Comparison of ENCODE assay signal across 26 cellular contexts in genomic region chr16:80265624-80266306, GRCh38.
DNase-seq lines count a peak whose midpoint lies in the region; ATAC-seq and TF ChIP-seq lines count a peak whose summit lies in the region.
"Had no signal": no experiment of that assay in that cellular context is flagged by ENCODE, and none has a peak within 500 bp of the region (broad histone marks: within the 10 kb centered on the region; RNA-seq: fewer than 3 reads in every experiment).

No MANE protein-coding gene starts in this region.

- H3K27ac Mint-ChIP-seq in activated T-cell treated with anti-CD3 and anti-CD28 coated beads, Interleukin-2, amount 50 U/mL, for 72 hours = no peak overlapping the region
- H3K27ac Mint-ChIP-seq: activated B cell treated with CpG ODN at 0.5 μM for 24 hours; activated CD4-positive, alpha-beta memory T cell treated with anti-CD3 and anti-CD28 coated beads for 36 hours; B cell; endodermal cell; H9; stimulated activated memory B cell treated with anti-CD40 and anti-IgM and Interleukin-4, amounts not matched to agents 10 μg/mL and 1 μg/mL and 100 μg/mL, for 72 hours had no signal

- H3K27me3 ChIP-seq in esophagus muscularis mucosa = no peaks in the 10 kb centered on the region
- H3K27me3 ChIP-seq: vagina had no signal

- 73% methylated on average over 2 of the region's 2 CpGs for WGBS in esophagus muscularis mucosa

- H3K9me3 Mint-ChIP-seq in activated T-cell treated with anti-CD3 and anti-CD28 coated beads, Interleukin-2, amount 50 U/mL, for 72 hours = no peaks in the 10 kb centered on the region
- H3K9me3 Mint-ChIP-seq: activated B cell treated with CpG ODN at 0.5 μM for 24 hours; activated CD4-positive, alpha-beta memory T cell treated with anti-CD3 and anti-CD28 coated beads for 36 hours; endodermal cell; H9; stimulated activated memory B cell treated with anti-CD40 and anti-IgM and Interleukin-4, amounts not matched to agents 10 μg/mL and 1 μg/mL and 100 μg/mL, for 72 hours had no signal

- H3K36me3 ChIP-seq in esophagus muscularis mucosa (no peaks in the 10 kb centered on the region), mucosa of descending colon (ENCODE audit: low read depth) (no peaks in the 10 kb centered on the region)
- H3K36me3 ChIP-seq: left ventricle myocardium inferior, vagina had no signal

- peaks cover 5% of the 10 kb centered on the region for H3K4me1 Mint-ChIP-seq in activated T-cell treated with anti-CD3 and anti-CD28 coated beads, Interleukin-2, amount 50 U/mL, for 72 hours (ENCODE audit: low read depth)
- H3K4me1 Mint-ChIP-seq: activated B cell treated with CpG ODN at 0.5 μM for 24 hours; B cell; H9; stimulated activated memory B cell treated with anti-CD40 and anti-IgM and Interleukin-4, amounts not matched to agents 10 μg/mL and 1 μg/mL and 100 μg/mL, for 72 hours had no signal

- TF ChIP-seq POLR2A in esophagus muscularis mucosa (IDR thresholded peaks at IDR 0.05; ENCODE audit: low read depth) = no peak

- H3K36me3 Mint-ChIP-seq in activated T-cell treated with anti-CD3 and anti-CD28 coated beads, Interleukin-2, amount 50 U/mL, for 72 hours (ENCODE audit: insufficient read depth in 2 of 2) = no peaks in the 10 kb centered on the region
- H3K36me3 Mint-ChIP-seq: activated CD4-positive, alpha-beta memory T cell treated with anti-CD3 and anti-CD28 coated beads for 36 hours; stimulated activated memory B cell treated with anti-CD40 and anti-IgM and Interleukin-4, amounts not matched to agents 10 μg/mL and 1 μg/mL and 100 μg/mL, for 72 hours had no signal

- H3K4me3 ChIP-seq in esophagus muscularis mucosa = no peak overlapping the region
- no peak overlapping the region for H3K4me3 ChIP-seq in mucosa of descending colon
- H3K4me3 ChIP-seq: K562, left ventricle myocardium inferior, skin epidermis, vagina had no signal

- no peak for TF ChIP-seq EP300 in esophagus muscularis mucosa (IDR thresholded peaks at IDR 0.05)

- TF ChIP-seq CTCF in esophagus muscularis mucosa (IDR thresholded peaks at IDR 0.05) (no peak), mucosa of descending colon (IDR thresholded peaks at IDR 0.05) (no peak)

- no peak overlapping the region for H3K27ac ChIP-seq in esophagus muscularis mucosa (replicated peaks in 1 of 4)
- H3K27ac ChIP-seq: left ventricle myocardium inferior, RWPE1, skin epidermis, vagina had no signal

- peak; percentile 92 for ATAC-seq in mucosa of descending colon
- no peak for ATAC-seq in HG03039 (IDR thresholded peaks at IDR 0.05; ENCODE audit: unreplicated experiment)
- ATAC-seq in activated T-cell treated with anti-CD3 and anti-CD28 coated beads, Interleukin-2, amount 50 U/mL, for 72 hours (replicated peaks in 1 of 2) = no peak
- ATAC-seq: K562; stimulated activated memory B cell treated with anti-CD40 and anti-IgM and Interleukin-4, amounts not matched to agents 10 μg/mL and 1 μg/mL and 100 μg/mL, for 72 hours had no signal

- H3K27me3 Mint-ChIP-seq in activated T-cell treated with anti-CD3 and anti-CD28 coated beads, Interleukin-2, amount 50 U/mL, for 72 hours (ENCODE audit: low read depth) = peaks cover 15% of the 10 kb centered on the region

- intact Hi-C loops in esophagus muscularis mucosa (cut with DNase I) (no loop called here), mucosa of descending colon (cut with DNase I, micrococcal nuclease) (no loop called here)

- H3K4me3 Mint-ChIP-seq in activated T-cell treated with anti-CD3 and anti-CD28 coated beads, Interleukin-2, amount 50 U/mL, for 72 hours = no peak overlapping the region
- H3K4me3 Mint-ChIP-seq: activated B cell treated with CpG ODN at 0.5 μM for 24 hours; activated CD4-positive, alpha-beta memory T cell treated with anti-CD3 and anti-CD28 coated beads for 36 hours; B cell; endodermal cell; H9; stimulated activated memory B cell treated with anti-CD40 and anti-IgM and Interleukin-4, amounts not matched to agents 10 μg/mL and 1 μg/mL and 100 μg/mL, for 72 hours had no signal

- no peaks in the 10 kb centered on the region for H3K4me1 ChIP-seq in esophagus muscularis mucosa
- peaks cover 15% of the 10 kb centered on the region for H3K4me1 ChIP-seq in mucosa of descending colon (ENCODE audit: low read depth)
- H3K4me1 ChIP-seq: left ventricle myocardium inferior, vagina had no signal

- DNase-seq in HuH-7 (ENCODE audit: low spot score) = peak; percentile 46
- DNase-seq in esophagus muscularis mucosa (ENCODE audit: extremely low spot score) = peak; percentile 42
- DNase-seq in mucosa of descending colon = peak in 1 of 3 donors; percentile 54
- DNase-seq in activated T-cell treated with anti-CD3 and anti-CD28 coated beads, Interleukin-2, amount 50 U/mL, for 72 hours = no peak
- no peak for DNase-seq in dermis blood vessel endothelial cell
- DNase-seq in COLO829 (ENCODE audit: low spot score) = no peak
- DNase-seq: activated B cell treated with CpG ODN at 0.5 μM for 24 hours; activated CD4-positive, alpha-beta memory T cell treated with anti-CD3 and anti-CD28 coated beads for 36 hours; activated gamma-delta T cell; activated T-cell treated with anti-CD3 and anti-CD28 coated beads for 4 hours; endodermal cell; H9; left ventricle myocardium inferior; midbrain; NCI-H146; NCI-H526 treated with DMSO at 0.1 percent for 48 hours; posterior cingulate gyrus; stimulated activated CD4-positive, alpha-beta T cell treated with anti-CD3 and anti-CD28 coated beads, Interleukin-2, amount 100 ng/mL, for 24 hours; T-helper 9 cell had no signal

- no peaks in the 10 kb centered on the region for H3K9me3 ChIP-seq in esophagus muscularis mucosa
- H3K9me3 ChIP-seq in mucosa of descending colon = no peaks in the 10 kb centered on the region
- H3K9me3 ChIP-seq: left ventricle myocardium inferior, vagina had no signal

Comparison
In these comparisons a context has a peak if more than half of its experiments do, and no peak if none do; other contexts are left out.
1. DNase-seq: peak in HuH-7 (single experiment) and esophagus muscularis mucosa (single experiment); none in activated T-cell treated with anti-CD3 and anti-CD28 coated beads, Interleukin-2, amount 50 U/mL, for 72 hours (0 of 2), dermis blood vessel endothelial cell (single experiment) and COLO829 (single experiment).